ENCODE assay signal across 8 cellular contexts in the genomic region with DNA sequence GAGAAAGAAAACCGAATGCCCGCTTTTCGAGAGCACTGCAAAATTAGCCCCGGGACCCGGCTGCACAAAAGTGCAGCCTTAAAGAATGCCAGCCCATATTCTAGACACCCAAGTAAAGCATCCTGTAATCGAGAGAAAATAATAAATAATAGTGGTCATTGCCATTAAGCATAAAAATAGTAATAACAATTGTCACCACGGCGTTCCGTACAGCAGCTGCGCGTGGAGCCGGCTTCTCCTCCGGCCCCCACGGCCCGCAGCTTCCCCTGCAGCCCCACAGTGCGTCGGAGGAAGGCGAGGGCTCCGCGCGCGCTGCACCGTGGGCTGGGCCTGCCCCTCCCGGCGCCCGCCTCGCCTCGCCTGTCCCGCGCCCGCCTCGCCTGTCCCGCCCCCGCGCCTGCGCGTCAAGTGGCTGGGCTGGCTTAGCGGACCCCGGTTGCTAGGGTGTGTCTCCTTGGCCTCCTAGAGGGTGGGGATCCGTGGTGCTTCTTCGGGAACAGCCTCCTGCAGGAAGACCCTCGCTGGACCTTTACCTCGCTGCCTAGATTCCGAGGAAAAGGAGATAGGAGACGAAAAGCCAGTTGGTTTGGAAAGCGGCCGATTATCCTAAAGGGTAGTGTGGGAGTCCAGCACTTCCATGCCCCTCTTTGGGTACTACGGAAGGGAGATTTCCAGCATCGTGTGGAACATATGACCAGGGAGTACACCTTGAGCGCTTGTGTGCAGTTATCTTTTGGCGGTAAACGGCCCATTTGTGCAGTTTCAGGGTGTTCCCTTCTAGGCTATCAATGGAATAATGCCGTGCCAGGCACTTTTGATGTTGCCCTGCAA. TPM values are rescaled to one million over a fixed set of nuclear protein-coding genes. Genes with fewer than 3 reads are reported as not detected.
DNase-seq lines count a peak whose midpoint lies in the region; ATAC-seq, FAIRE-seq and TF ChIP-seq lines count a peak whose summit lies in the region.

A gene with protein sequence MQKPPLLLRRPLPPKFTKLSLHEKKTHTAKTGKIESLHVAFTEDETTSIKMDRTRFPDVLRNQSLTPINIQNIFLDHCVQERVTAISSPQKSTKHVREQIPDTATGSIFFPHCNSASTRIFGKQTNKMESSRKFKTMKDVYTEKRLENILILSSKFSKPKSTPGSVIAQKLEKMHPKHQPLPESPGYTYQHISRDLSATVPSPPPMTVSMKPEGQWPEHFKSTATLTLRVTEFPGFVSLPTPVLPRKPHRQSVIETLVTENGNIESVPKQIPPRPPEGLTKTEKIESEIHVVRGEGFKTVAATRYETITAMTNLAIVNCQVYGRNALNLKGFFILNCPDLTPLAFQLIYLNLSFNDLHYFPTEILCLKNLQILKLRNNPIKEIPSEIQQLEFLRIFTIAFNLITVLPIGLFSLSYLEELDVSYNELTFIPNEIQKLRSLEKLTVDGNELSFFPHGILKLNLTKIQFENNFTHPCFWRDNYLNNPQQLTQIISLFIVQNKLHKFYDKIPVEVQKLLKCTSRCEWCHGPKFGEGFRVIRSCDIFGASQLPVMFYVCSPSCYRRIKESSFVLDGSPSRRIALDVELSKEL (plus strand): TSS at position 408 of the 831 bp plus-strand sequence. CDS start 1,107 bp downstream, outside the sequence.

- TF ChIP-seq CTCF in D721Med (IDR thresholded peaks at IDR 0.05; ENCODE audit: insufficient read depth, missing control alignments): no peak
- TF ChIP-seq CTCF in GM20000 (IDR thresholded peaks at IDR 0.05; ENCODE audit: extremely low read depth, missing control alignments): no peak
- no peak for TF ChIP-seq CTCF in omental fat pad (IDR thresholded peaks at IDR 0.05)
- no peak for TF ChIP-seq CTCF in thoracic aorta (IDR thresholded peaks at IDR 0.05)

- no peaks in the 10 kb centered on the region for H3K4me1 ChIP-seq in SJCRH30
- H3K4me1 ChIP-seq in thoracic aorta (ENCODE audit: control insufficient read depth in 1 of 2, low read depth in 2 of 2): peaks cover 3 to 12% of the 10 kb centered on the region in 2 donors

- ATAC-seq in omental fat pad (ENCODE audit: low FRiP score) (peak; percentile 99), thoracic aorta (ENCODE audit: insufficient number of reproducible peaks, low FRiP score, low read depth) (peak; percentile 46)

- peak; percentile 22 for DNase-seq in D721Med (ENCODE audit: insufficient read length, low spot score)
- DNase-seq in GM20000 (ENCODE audit: low spot score): peak; percentile 85
- DNase-seq in HPDE6-E6E7 (ENCODE audit: extremely low spot score): peak; percentile 28
- DNase-seq in SJCRH30: peak; percentile 67 to 74
- DNase-seq in activated naive CD4-positive, alpha-beta T cell (lab: John Stamatoyannopoulos, UW): peak; percentile 48 to 79 (median 58)
- peak; percentile 61 for DNase-seq in glomerular visceral epithelial cell (ENCODE audit: extremely low spot score)
- peak; percentile 55 for DNase-seq in omental fat pad (ENCODE audit: low spot score)
- DNase-seq in thoracic aorta (ENCODE audit: low spot score): no peak

- H3K9me3 ChIP-seq in SJCRH30 (replicated peaks) (no peaks in the 10 kb centered on the region), thoracic aorta (no peaks in the 10 kb centered on the region)

- H3K4me3 ChIP-seq in SJCRH30 (peak within 1 kb of the TSS; percentile 50), thoracic aorta (peak within 1 kb of the TSS; percentile 78)

- H3K36me3 ChIP-seq in SJCRH30 (no peaks in the 10 kb centered on the region), thoracic aorta (no peaks in the 10 kb centered on the region)

- H3K27ac ChIP-seq in SJCRH30 (no peak within 1 kb of the TSS), thoracic aorta (no peak within 1 kb of the TSS)

- FAIRE-seq in D721Med (lab: Jason Lieb, UNC): no peak

- H3K27me3 ChIP-seq in SJCRH30 (no peaks in the 10 kb centered on the region), thoracic aorta (replicated peaks; ENCODE audit: insufficient read depth) (no peaks in the 10 kb centered on the region)

RNA-seq across cellular contexts. Expression of the gene that starts here (rescaled TPM):
- 0.06 TPM in 1 of 2 replicates, not detected in the other for total RNA-seq in SJCRH30 (2014; rRNA removed; shearing (Covaris generic))
- total RNA-seq in omental fat pad (1 to 10 TPM in 1 of 4 donors, not detected in 3; 1.0 TPM), thoracic aorta (1 to 10 TPM in 1 of 2 donors, not detected in 1; 3.6 TPM)

Comparison
In these comparisons a context has a peak if more than half of its experiments do, and no peak if none do; other contexts are left out.
1. Peak in DNase-seq and H3K4me3 ChIP-seq in SJCRH30; RNA of the gene not detected or under 1 TPM.